ENCODE assay signal across 8 cellular contexts in genomic region chr11:1308745-1309497, GRCh38. TPM values are rescaled to one million over a fixed set of nuclear protein-coding genes. Genes with fewer than 3 reads are reported as not detected.
DNase-seq lines count a peak whose midpoint lies in the region; ATAC-seq and TF ChIP-seq lines count a peak whose summit lies in the region.

No MANE protein-coding gene starts in this region.

- CTCF ChIA-PET in AG04449 (lab: Yijun Ruan, JAX) = interaction anchor here (1.0 to 1.2 kb wide), 3 partner anchors 15 to 105 kb away, joined by 3 read pairs; no protein-coding TSS in a partner anchor
- CTCF ChIA-PET in activated CD4-positive, alpha-beta memory T cell treated with anti-CD3 and anti-CD28 coated beads, Interleukin-2, amount 10 ng/mL, durations not matched to agents 7 days and 5 days (lab: Charles Lee) = no interaction called here

- H3K4me1 ChIP-seq in left ventricle myocardium inferior = peaks cover 61% of the 10 kb centered on the region
- H3K4me1 ChIP-seq in skeletal muscle satellite cell (ENCODE audit: control insufficient read depth, insufficient read depth, low read length) = peaks cover 18% of the 10 kb centered on the region

- intact Hi-C loops in left ventricle myocardium inferior (cut with micrococcal nuclease) = no loop called here

- H3K4me3 ChIP-seq in AG04449 (ENCODE audit: low read depth, low read length) = peak overlapping the region; percentile 70
- peak overlapping the region; percentile 88 for H3K4me3 ChIP-seq in left ventricle myocardium inferior
- peak overlapping the region; percentile 89 for H3K4me3 ChIP-seq in skeletal muscle satellite cell (ENCODE audit: low read length)

- peak overlapping the region; percentile 95 for H3K27ac ChIP-seq in left ventricle myocardium inferior (replicated peaks)

- no peaks in the 10 kb centered on the region for H3K27me3 ChIP-seq in left ventricle myocardium inferior (ENCODE audit: low read depth)
- H3K27me3 ChIP-seq in skeletal muscle satellite cell (ENCODE audit: control insufficient read depth, insufficient read depth, low read length) = no peaks in the 10 kb centered on the region

- peak overlapping the region; percentile 69 for H3K4me3 Mint-ChIP-seq in activated CD4-positive, alpha-beta memory T cell treated with anti-CD3 and anti-CD28 coated beads, Interleukin-2, amount 10 ng/mL, durations not matched to agents 7 days and 5 days

- TF ChIP-seq CTCF in AG04449 (IDR thresholded peaks at IDR 0.05; ENCODE audit: insufficient read depth, low read length, missing control alignments) (no peak), left ventricle myocardium inferior (IDR thresholded peaks at IDR 0.05; ENCODE audit: borderline replicate concordance) (no peak)

- H3K9me3 ChIP-seq in left ventricle myocardium inferior (replicated peaks) = peaks cover 20% of the 10 kb centered on the region
- no peaks in the 10 kb centered on the region for H3K9me3 ChIP-seq in skeletal muscle satellite cell (replicated peaks; ENCODE audit: low read length)

- DNase-seq in AG04449 (ENCODE audit: low read depth, low spot score) (no peak), left ventricle myocardium inferior (no peak), HPDE6-E6E7 (ENCODE audit: extremely low spot score) (no peak), NCI-H2107 (lab: John Stamatoyannopoulos, UW) (no peak)
- no peak for DNase-seq in activated CD4-positive, alpha-beta memory T cell treated with anti-CD3 and anti-CD28 coated beads, Interleukin-2, amount 10 ng/mL, durations not matched to agents 7 days and 5 days

- H3K4me1 Mint-ChIP-seq in activated CD4-positive, alpha-beta memory T cell treated with anti-CD3 and anti-CD28 coated beads, Interleukin-2, amount 10 ng/mL, durations not matched to agents 7 days and 5 days = peaks cover 31% of the 10 kb centered on the region

- peak overlapping the region; percentile 31 for H3K27ac Mint-ChIP-seq in activated CD4-positive, alpha-beta memory T cell treated with anti-CD3 and anti-CD28 coated beads, Interleukin-2, amount 10 ng/mL, durations not matched to agents 7 days and 5 days

- peaks cover 10% of the 10 kb centered on the region for H3K9me3 Mint-ChIP-seq in activated CD4-positive, alpha-beta memory T cell treated with anti-CD3 and anti-CD28 coated beads, Interleukin-2, amount 10 ng/mL, durations not matched to agents 7 days and 5 days

- peak; percentile 49 for ATAC-seq in GM18907 (IDR thresholded peaks at IDR 0.05; ENCODE audit: unreplicated experiment)
- ATAC-seq in HG03103 (IDR thresholded peaks at IDR 0.05; ENCODE audit: low read depth, unreplicated experiment) = peak; percentile 39

- H3K27me3 Mint-ChIP-seq in activated CD4-positive, alpha-beta memory T cell treated with anti-CD3 and anti-CD28 coated beads, Interleukin-2, amount 10 ng/mL, durations not matched to agents 7 days and 5 days = peaks cover 19% of the 10 kb centered on the region

- POLR2A ChIA-PET in AG04449 (lab: Yijun Ruan, JAX) = interaction anchor here (1.0 to 1.4 kb wide), 3 partner anchors 27 to 266 kb away, joined by 3 read pairs; partner anchors contain the start of gene BRSK2
- POLR2A ChIA-PET in activated CD4-positive, alpha-beta memory T cell treated with anti-CD3 and anti-CD28 coated beads, Interleukin-2, amount 10 ng/mL, durations not matched to agents 7 days and 5 days (lab: Charles Lee) = interaction anchor here (0.8 to 3.6 kb wide), 10 partner anchors 10 to 994 kb away, joined by 3 to 18 read pairs (median 4); partner anchors contain the start of genes BRSK2 and CHID1

- peak overlapping the region; percentile 89 for H3K9ac ChIP-seq in skeletal muscle satellite cell (ENCODE audit: low read depth, low read length)

- H3K36me3 Mint-ChIP-seq in activated CD4-positive, alpha-beta memory T cell treated with anti-CD3 and anti-CD28 coated beads, Interleukin-2, amount 10 ng/mL, durations not matched to agents 7 days and 5 days (ENCODE audit: low read depth) = peaks cover 17% of the 10 kb centered on the region

- H3K4me2 ChIP-seq in skeletal muscle satellite cell (ENCODE audit: low read length) = peak overlapping the region; percentile 82

- peaks cover 7% of the 10 kb centered on the region for H3K36me3 ChIP-seq in left ventricle myocardium inferior
- H3K36me3 ChIP-seq in skeletal muscle satellite cell (ENCODE audit: insufficient read depth, low read length) = peaks cover 8% of the 10 kb centered on the region

RNA-seq across cellular contexts. Expression of gene TOLLIP, which starts 0.5 kb away (rescaled TPM):
- 10 to 100 TPM; 33.9 to 36.8 TPM for total RNA-seq in activated CD4-positive, alpha-beta memory T cell treated with anti-CD3 and anti-CD28 coated beads, Interleukin-2, amount 10 ng/mL, durations not matched to agents 7 days and 5 days
- total RNA-seq in left ventricle myocardium inferior = 51.9 TPM
- total RNA-seq in skeletal muscle satellite cell (2012; rRNA removed) = 24.5 and 27.4 TPM in 2 replicates
